ENCODE assay signal across 8 cellular contexts in genomic region chr9:124225011-124225410, GRCh38. TPM values are rescaled to one million over a fixed set of nuclear protein-coding genes. Genes with fewer than 3 reads are reported as not detected.
DNase-seq lines count a peak whose midpoint lies in the region; ATAC-seq and TF ChIP-seq lines count a peak whose summit lies in the region.
"Not testable (repeated sequence)": the region's sequence is repeated elsewhere in the genome, so short reads cannot be mapped to it uniquely, and the experiment has no call there.

No MANE protein-coding gene starts in this region.

- not testable (repeated sequence) for H3K9ac ChIP-seq in BLaER1

- not testable (repeated sequence) for H3K27ac ChIP-seq in BLaER1
- peak overlapping the region; percentile 98; the same call in 1 of the 2 replicates for H3K27ac ChIP-seq in VCaP

- CTCF ChIA-PET in Caco-2 (lab: Charles Lee): not testable (repeated sequence)

- TF ChIP-seq CTCF in Caco-2 (IDR thresholded peaks at IDR 0.05; ENCODE audit: insufficient read depth in 1 of 2, low read depth in 1 of 2, low read length in 1 of 2, severe bottlenecking in 1 of 2, unreplicated experiment in 1 of 2); VCaP (conservative IDR thresholded peaks at IDR 0.05); chondrocyte (IDR thresholded peaks at IDR 0.05); nephron progenitor cell (IDR thresholded peaks at IDR 0.05): not testable (repeated sequence)

- H3K9me3 ChIP-seq in BLaER1, Caco-2: not testable (repeated sequence)

- not testable (repeated sequence) for DNase-seq in Caco-2; nephron progenitor cell; stimulated activated naive B cell treated with anti-CD40 and anti-IgM and Interleukin-4, amounts not matched to agents 10 μg/mL and 1 μg/mL and 100 μg/mL, for 72 hours
- DNase-seq in chondrocyte (ENCODE audit: low spot score): peak; percentile 21
- DNase-seq in iPS-NIHi7 (ENCODE audit: extremely low spot score): peak; percentile 7
- peak; percentile 54 for DNase-seq in posterior vena cava (ENCODE audit: low spot score)

- H3K27ac Mint-ChIP-seq in Caco-2 (ENCODE audit: unreplicated experiment) (peak overlapping the region; percentile 82), nephron progenitor cell (peak overlapping the region; percentile 52)
- not testable (repeated sequence) for H3K27ac Mint-ChIP-seq in chondrocyte (ENCODE audit: unreplicated experiment)
- H3K27ac Mint-ChIP-seq in stimulated activated naive B cell treated with anti-CD40 and anti-IgM and Interleukin-4, amounts not matched to agents 10 μg/mL and 1 μg/mL and 100 μg/mL, for 72 hours: peak overlapping the region; percentile 32

- intact Hi-C loops in Caco-2 (cut with micrococcal nuclease; ENCODE audit: unreplicated experiment); posterior vena cava (cut with DNase I): not testable (repeated sequence)

- not testable (repeated sequence) for H3K36me3 Mint-ChIP-seq in Caco-2 (ENCODE audit: insufficient read depth, unreplicated experiment); chondrocyte (ENCODE audit: low read depth); nephron progenitor cell (ENCODE audit: low read depth); stimulated activated naive B cell treated with anti-CD40 and anti-IgM and Interleukin-4, amounts not matched to agents 10 μg/mL and 1 μg/mL and 100 μg/mL, for 72 hours

- H3K4me1 ChIP-seq in BLaER1 (peaks cover 64% of the 10 kb centered on the region), Caco-2 (peaks cover 19% of the 10 kb centered on the region)

- H3K4me1 Mint-ChIP-seq in Caco-2 (ENCODE audit: low read depth, unreplicated experiment) (peaks cover 26% of the 10 kb centered on the region), chondrocyte (ENCODE audit: low read depth) (peaks cover 12% of the 10 kb centered on the region)
- H3K4me1 Mint-ChIP-seq in nephron progenitor cell: not testable (repeated sequence)
- peaks cover 43 to 70% of the 10 kb centered on the region in 2 donors for H3K4me1 Mint-ChIP-seq in stimulated activated naive B cell treated with anti-CD40 and anti-IgM and Interleukin-4, amounts not matched to agents 10 μg/mL and 1 μg/mL and 100 μg/mL, for 72 hours

- not testable (repeated sequence) for H3K27me3 Mint-ChIP-seq in Caco-2 (ENCODE audit: insufficient read depth, unreplicated experiment); chondrocyte (ENCODE audit: low read depth); nephron progenitor cell (ENCODE audit: low read depth, poor library complexity); stimulated activated naive B cell treated with anti-CD40 and anti-IgM and Interleukin-4, amounts not matched to agents 10 μg/mL and 1 μg/mL and 100 μg/mL, for 72 hours

- not testable (repeated sequence) for ATAC-seq in stimulated activated naive B cell treated with anti-CD40 and anti-IgM and Interleukin-4, amounts not matched to agents 10 μg/mL and 1 μg/mL and 100 μg/mL, for 72 hours (replicated peaks)

- H3K27me3 ChIP-seq in BLaER1; Caco-2 (replicated peaks; ENCODE audit: control insufficient read depth, insufficient read depth, low read length): not testable (repeated sequence)

- not testable (repeated sequence) for H3K4me3 ChIP-seq in BLaER1; Caco-2 (ENCODE audit: low read depth, low read length)

- not testable (repeated sequence) for H4K20me1 ChIP-seq in BLaER1

- H3K4me2 ChIP-seq in BLaER1: peak overlapping the region; percentile 40

- POLR2A ChIA-PET in Caco-2 (lab: Charles Lee): not testable (repeated sequence)

- not testable (repeated sequence) for H3K4me3 Mint-ChIP-seq in Caco-2 (ENCODE audit: unreplicated experiment); chondrocyte (ENCODE audit: unreplicated experiment); nephron progenitor cell; stimulated activated naive B cell treated with anti-CD40 and anti-IgM and Interleukin-4, amounts not matched to agents 10 μg/mL and 1 μg/mL and 100 μg/mL, for 72 hours

- H3K36me3 ChIP-seq in BLaER1; Caco-2 (ENCODE audit: control insufficient read depth, insufficient read depth, low read length): not testable (repeated sequence)

- not testable (repeated sequence) for BruUV-seq in Caco-2 (replicated peaks; lab: Mats Ljungman, UMichigan)

- H3K9me3 Mint-ChIP-seq in Caco-2 (ENCODE audit: unreplicated experiment); chondrocyte (ENCODE audit: low read depth); nephron progenitor cell; stimulated activated naive B cell treated with anti-CD40 and anti-IgM and Interleukin-4, amounts not matched to agents 10 μg/mL and 1 μg/mL and 100 μg/mL, for 72 hours: not testable (repeated sequence)

RNA-seq across cellular contexts. Expression of gene NEK6, which starts 32.7 kb away (rescaled TPM):
- 56.6 and 66.6 TPM in 2 replicates for total RNA-seq in Caco-2 (2022)
- total RNA-seq in chondrocyte: 99.9 to 110 TPM (median 107 TPM) in 3 replicates
- total RNA-seq in posterior vena cava: 10 to 100 TPM; 56.9 to 62.7 TPM
